Comparison of ENCODE assay signal across 1 cellular context in genomic region chr6:14747881-14748520, GRCh38.
TF ChIP-seq lines count a peak whose summit lies in the region.

No MANE protein-coding gene starts in this region.

TF ChIP-seq in K562, 482 proteins besides CTCF, POLR2A, EP300 and RAD21 (continued from another document):
- no peak for TF ChIP-seq PATZ1 (CRISPR knock-in tag; IDR thresholded peaks at IDR 0.05; ENCODE audit: borderline replicate concordance)
- no peak for TF ChIP-seq SFPQ (IDR thresholded peaks at IDR 0.05; ENCODE audit: low read depth, low read length)
- TF ChIP-seq ZNF696 (CRISPR knock-in tag; conservative IDR thresholded peaks at IDR 0.05): no peak
- no peak for TF ChIP-seq ZC3H4 (CRISPR knock-in tag; IDR thresholded peaks at IDR 0.05; ENCODE audit: borderline replicate concordance)
